Comparison of ENCODE assay signal across 14 cellular contexts in the genomic region with DNA sequence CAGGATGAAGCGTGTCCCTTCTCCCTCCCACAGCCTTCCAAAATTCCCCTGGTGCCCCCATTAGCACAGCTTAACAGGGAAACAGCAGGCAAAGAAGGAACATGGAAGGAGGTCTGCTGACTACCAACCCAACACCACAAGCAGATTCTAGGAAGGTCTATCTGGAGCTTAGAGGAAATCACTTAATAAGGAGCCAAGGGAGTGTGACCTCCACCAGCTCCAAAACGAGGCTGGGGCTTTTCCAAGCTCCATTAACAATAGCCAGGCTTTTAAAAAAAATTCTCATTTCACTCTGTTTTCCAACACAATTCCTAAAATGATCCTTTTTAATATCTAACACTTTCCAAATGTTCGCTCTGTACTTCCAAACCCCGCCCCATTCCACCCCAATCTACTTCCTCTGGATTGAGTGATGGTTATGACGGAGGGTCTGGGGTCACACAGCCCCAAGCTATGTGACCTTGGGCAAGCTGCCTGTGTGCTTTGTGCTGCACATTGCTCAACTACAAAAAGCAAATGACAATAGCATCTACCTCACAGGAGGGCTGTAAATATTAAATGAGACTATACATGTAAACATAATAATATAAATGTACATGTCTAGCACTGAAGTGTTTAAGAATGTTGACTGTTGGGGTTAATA. TPM values are rescaled to one million over a fixed set of nuclear protein-coding genes. Genes with fewer than 3 reads are reported as not detected.
DNase-seq lines count a peak whose midpoint lies in the region; ATAC-seq, FAIRE-seq and TF ChIP-seq lines count a peak whose summit lies in the region.
"Had no signal": no experiment of that assay in that cellular context is flagged by ENCODE, and none has a peak within 500 bp of the region (broad histone marks: within the 10 kb centered on the region; RNA-seq: fewer than 3 reads in every experiment).

No MANE protein-coding gene starts in this region.

- no peaks in the 10 kb centered on the region for H3K27me3 Mint-ChIP-seq in central memory CD8-positive, alpha-beta T cell

- H3K4me1 Mint-ChIP-seq in central memory CD8-positive, alpha-beta T cell: peaks cover 80% of the 10 kb centered on the region

- no peak for TF ChIP-seq EP300 in ovary (IDR thresholded peaks at IDR 0.05)

- no peaks in the 10 kb centered on the region for H3K27me3 ChIP-seq in ovary
- H3K27me3 ChIP-seq: brain microvascular endothelial cell, left lung had no signal

- TF ChIP-seq POLR2A in ovary (IDR thresholded peaks at IDR 0.05) (no peak), H54 (IDR thresholded peaks at IDR 0.05; ENCODE audit: low read depth, low read length) (no peak)

- no peak for FAIRE-seq in H54 (lab: Jason Lieb, UNC)

- H3K4me3 Mint-ChIP-seq in central memory CD8-positive, alpha-beta T cell: peak overlapping the region; percentile 56
- H3K4me3 Mint-ChIP-seq: CD14-positive monocyte had no signal

- ATAC-seq in central memory CD8-positive, alpha-beta T cell (replicated peaks; ENCODE audit: extremely low read depth, poor library complexity, severe bottlenecking): no peak
- no peak for ATAC-seq in esophagus mucosa
- no peak for ATAC-seq in GM21526 (IDR thresholded peaks at IDR 0.05; ENCODE audit: low FRiP score, unreplicated experiment)

- intact Hi-C loops in ovary (cut with DNase I): no loop called here

- H3K36me3 ChIP-seq in ovary: no peaks in the 10 kb centered on the region
- H3K36me3 ChIP-seq: brain microvascular endothelial cell, left lung had no signal

- H3K27ac Mint-ChIP-seq in central memory CD8-positive, alpha-beta T cell (ENCODE audit: low read depth): peak overlapping the region; percentile 54

- no peak overlapping the region for H3K4me3 ChIP-seq in ovary
- H3K4me3 ChIP-seq: left lung had no signal

- no peaks in the 10 kb centered on the region for H3K9me3 ChIP-seq in ovary
- H3K9me3 ChIP-seq: left lung had no signal

- WGBS in ovary, 3 donors: 35 to 47% (median 36%) methylated on average over 5 of the region's 5 CpGs

- peaks cover 6% of the 10 kb centered on the region for H3K4me1 ChIP-seq in ovary (ENCODE audit: insufficient read depth)

- TF ChIP-seq CTCF in ovary (IDR thresholded peaks at IDR 0.05): no peak

- DNase-seq in NCI-H748 (lab: John Stamatoyannopoulos, UW; ENCODE audit: unreplicated experiment) (peak; percentile 33), NCI-H748 treated with DMSO at 0.1 percent for 48 hours (lab: John Stamatoyannopoulos, UW) (no peak), HuH-7 (ENCODE audit: low spot score) (peak; percentile 29), ovary (peak; percentile 26 to 52 (median 35)), H54 (ENCODE audit: insufficient read length, low spot score) (no peak)
- no peak for DNase-seq in central memory CD8-positive, alpha-beta T cell (ENCODE audit: low spot score in 2 of 2)
- DNase-seq: brain microvascular endothelial cell, left lung, NCI-H1694 treated with DMSO at 0.1 percent for 48 hours, NCI-H446 had no signal

- peak overlapping the region in 1 of 2 donors; percentile 26 for H3K27ac ChIP-seq in ovary
- H3K27ac ChIP-seq: 22Rv1, brain microvascular endothelial cell, left lung had no signal

- H3K36me3 Mint-ChIP-seq in central memory CD8-positive, alpha-beta T cell (ENCODE audit: insufficient read depth): peaks cover 1% of the 10 kb centered on the region

- H3K9me3 Mint-ChIP-seq in central memory CD8-positive, alpha-beta T cell: no peaks in the 10 kb centered on the region
- H3K9me3 Mint-ChIP-seq: CD14-positive monocyte had no signal

RNA-seq across cellular contexts. Expression of a gene that starts 55.1 kb away (rescaled TPM):
- total RNA-seq in ovary (10 to 100 TPM in 4 of 7 donors, 1 to 10 TPM in 3; 7.6 to 14.1 (median 10.6) TPM), esophagus mucosa (29.6 TPM)
- polyA plus RNA-seq in ovary: 10 to 100 TPM in 1 of 2 donors, 1 to 10 TPM in 1; 5.9 to 14.1 TPM

Comparison
In these comparisons a context has a peak if more than half of its experiments do, and no peak if none do; other contexts are left out.
1. DNase-seq: peak in NCI-H748 (single experiment), HuH-7 (single experiment) and ovary (5 of 5); none in NCI-H748 treated with DMSO at 0.1 percent for 48 hours (single experiment), central memory CD8-positive, alpha-beta T cell (0 of 2) and H54 (single experiment).